Comparison of ENCODE assay signal across 9 cellular contexts in genomic region chr1:244963231-244963826, GRCh38.
DNase-seq lines count a peak whose midpoint lies in the region; ATAC-seq, FAIRE-seq and TF ChIP-seq lines count a peak whose summit lies in the region.
"Had no signal": no experiment of that assay in that cellular context is flagged by ENCODE, and none has a peak within 500 bp of the region (broad histone marks: within the 10 kb centered on the region; RNA-seq: fewer than 3 reads in every experiment).

No MANE protein-coding gene starts in this region.

- no peaks in the 10 kb centered on the region for H3K27me3 ChIP-seq in HepG2 (ENCODE audit: control insufficient read depth in 1 of 2, insufficient read depth in 2 of 2, low read length in 2 of 2)
- H3K27me3 ChIP-seq in right lobe of liver = no peaks in the 10 kb centered on the region
- H3K27me3 ChIP-seq in K562 (ENCODE audit: control insufficient read depth in 2 of 2, insufficient read depth in 2 of 2, low read length in 2 of 2) = no peaks in the 10 kb centered on the region
- no peaks in the 10 kb centered on the region for H3K27me3 ChIP-seq in BE2C
- no peaks in the 10 kb centered on the region for H3K27me3 ChIP-seq in upper lobe of left lung

- H3K9me1 ChIP-seq in K562 (ENCODE audit: control insufficient read depth, insufficient read depth, low read length) = no peaks in the 10 kb centered on the region

- TF ChIP-seq RAD21 in HepG2 (CRISPR knock-in tag; IDR thresholded peaks at IDR 0.05) (no peak), K562 (CRISPR knock-in tag; conservative IDR thresholded peaks at IDR 0.05 in 1 of 2, IDR thresholded peaks at IDR 0.05 in 1 of 2) (no peak)

- H3K36me3 ChIP-seq in HepG2 (replicated peaks in 1 of 2; ENCODE audit: control insufficient read depth in 1 of 2, insufficient read depth in 2 of 2, low read length in 2 of 2) (no peaks in the 10 kb centered on the region), right lobe of liver (no peaks in the 10 kb centered on the region), K562 (ENCODE audit: control insufficient read depth, insufficient read depth, low read length) (no peaks in the 10 kb centered on the region), BE2C (no peaks in the 10 kb centered on the region), upper lobe of left lung (no peaks in the 10 kb centered on the region)

- no peaks in the 10 kb centered on the region for H4K20me1 ChIP-seq in HepG2 (ENCODE audit: insufficient read depth, low read length)
- no peaks in the 10 kb centered on the region for H4K20me1 ChIP-seq in K562 (replicated peaks; ENCODE audit: control insufficient read depth, insufficient read depth, low read length)

- H3K4me2 ChIP-seq in HepG2 (ENCODE audit: low read depth, low read length) (peak overlapping the region; percentile 65), K562 (ENCODE audit: insufficient read depth, low read length) (no peak overlapping the region)

- in situ Hi-C loops in HepG2 (cut with HindIII; ENCODE audit: extremely low pct_ligation_motif_present, low pct_unique_long_range_greater_than_20kb) (no loop called here), K562 (cut with MboI) (no loop called here)

- TF ChIP-seq CTCF in HepG2 (CRISPR knock-in tag; IDR thresholded peaks at IDR 0.05) (no peak), right lobe of liver (IDR thresholded peaks at IDR 0.05) (no peak), K562 (IDR thresholded peaks at IDR 0.05 in 2 of 3, conservative IDR thresholded peaks at IDR 0.05 in 1 of 3; ENCODE audit: insufficient read depth in 2 of 3, low read depth in 1 of 3, low read length in 3 of 3) (no peak), BE2C (IDR thresholded peaks at IDR 0.05; ENCODE audit: low read depth, low read length) (no peak), upper lobe of left lung (IDR thresholded peaks at IDR 0.05) (no peak)

- H3K4me3 ChIP-seq in HepG2 (replicated peaks in 1 of 3; ENCODE audit: insufficient read depth in 1 of 3, low read depth in 2 of 3, low read length in 3 of 3) (no peak overlapping the region), right lobe of liver (no peak overlapping the region), K562 (no peak overlapping the region), BE2C (ENCODE audit: low read depth, low read length) (no peak overlapping the region), upper lobe of left lung (no peak overlapping the region)

- H3K27ac ChIP-seq in HepG2 (ENCODE audit: extremely low read length, insufficient read depth, low read length) (no peak overlapping the region), right lobe of liver (no peak overlapping the region), K562 (ENCODE audit: extremely low read depth, low read depth, low read length) (no peak overlapping the region), upper lobe of left lung (peak overlapping the region in 1 of 4 donors; percentile 81)

- TF ChIP-seq POLR2A in HepG2 (IDR thresholded peaks at IDR 0.05; ENCODE audit: insufficient read depth in 1 of 2, low read depth in 2 of 2, low read length in 2 of 2) (no peak), right lobe of liver (IDR thresholded peaks at IDR 0.05) (no peak), K562 (conservative IDR thresholded peaks at IDR 0.05) (no peak), upper lobe of left lung (IDR thresholded peaks at IDR 0.05) (no peak)

- no peak for ATAC-seq in HepG2
- no peak for ATAC-seq in right lobe of liver
- ATAC-seq in K562 = peak; percentile 34
- ATAC-seq in GM19455 (IDR thresholded peaks at IDR 0.05; ENCODE audit: unreplicated experiment) = no peak
- ATAC-seq in upper lobe of left lung (ENCODE audit: low FRiP score in 2 of 2) = no peak

- POLR2A ChIA-PET in HepG2 (lab: Yijun Ruan, JAX) = interaction anchor here (1.7 kb wide), 1 partner anchor 100 kb away, joined by 4 read pairs; no protein-coding TSS in a partner anchor
- POLR2A ChIA-PET in K562 (lab: Yijun Ruan, JAX) = interaction anchor here (1.0 to 1.2 kb wide), 2 partner anchors 9 to 33 kb away, joined by 4 to 7 read pairs; no protein-coding TSS in a partner anchor

- no TSS peak for BruUV-seq in HepG2 (replicated peaks; lab: Mats Ljungman, UMichigan)
- BruUV-seq in K562 (replicated peaks; lab: Mats Ljungman, UMichigan) = no TSS peak

- FAIRE-seq in HepG2 (lab: Jason Lieb, UNC) (no peak), K562 (lab: Jason Lieb, UNC) (peak; percentile 29)

- no peak overlapping the region for H3K9ac ChIP-seq in HepG2 (ENCODE audit: insufficient read depth, low read depth, low read length)
- H3K9ac ChIP-seq in K562 (ENCODE audit: insufficient read depth in 1 of 2, low read depth in 2 of 2, low read length in 2 of 2) = no peak overlapping the region

- CTCF ChIA-PET in HepG2 (lab: Yijun Ruan, JAX; ENCODE audit: low intra/inter-chr PET ratio, low total read pairs) (no interaction called here), K562 (lab: Yijun Ruan, JAX; ENCODE audit: low intra/inter-chr PET ratio) (no interaction called here)

- 85% methylated on average over 7 of the region's 7 CpGs for WGBS in HepG2 (ENCODE audit: low lambda C conversion rate)
- WGBS in right lobe of liver (ENCODE audit: insufficient coverage, low coverage, low lambda C conversion rate, missing lambda C conversion rate) = 89% methylated on average over 7 of the region's 7 CpGs
- WGBS in K562 (ENCODE audit: insufficient coverage, low coverage, missing lambda C conversion rate) = 61% methylated on average over 7 of the region's 7 CpGs
- 87 to 90% methylated on average over 7 of the region's 7 CpGs for WGBS in upper lobe of left lung, 2 donors

- H3K4me1 ChIP-seq in HepG2 (ENCODE audit: insufficient read depth, low read length) = peaks cover 32% of the 10 kb centered on the region
- no peaks in the 10 kb centered on the region for H3K4me1 ChIP-seq in right lobe of liver
- H3K4me1 ChIP-seq in K562 (replicated peaks in 1 of 2; ENCODE audit: control insufficient read depth in 2 of 2, insufficient read depth in 2 of 2, low read length in 2 of 2) = peaks cover 6 to 13% of the 10 kb centered on the region in 2 experiments
- peaks cover 12% of the 10 kb centered on the region for H3K4me1 ChIP-seq in BE2C
- peaks cover 24 to 34% (median 28%) of the 10 kb centered on the region in 4 donors for H3K4me1 ChIP-seq in upper lobe of left lung

- intact Hi-C loops in HepG2 (cut with micrococcal nuclease; ENCODE audit: unreplicated experiment) = no loop called here
- intact Hi-C loops in right lobe of liver (cut with DNase I) = no loop called here
- intact Hi-C loops in K562 (cut with micrococcal nuclease) = no loop called here

- TF ChIP-seq EP300 in HepG2 (IDR thresholded peaks at IDR 0.05; ENCODE audit: low read depth in 2 of 2, low read length in 2 of 2) (no peak), HepG2 (CRISPR knock-in tag; IDR thresholded peaks at IDR 0.05; ENCODE audit: borderline replicate concordance) (no peak), K562 (IDR thresholded peaks at IDR 0.05; ENCODE audit: low read length) (peak; percentile 71), upper lobe of left lung (IDR thresholded peaks at IDR 0.05) (no peak)

- H3K9me3 ChIP-seq in HepG2 (ENCODE audit: low read length) = no peaks in the 10 kb centered on the region
- H3K9me3 ChIP-seq in right lobe of liver = no peaks in the 10 kb centered on the region
- H3K9me3 ChIP-seq in K562 (replicated peaks; ENCODE audit: control insufficient read depth, insufficient read depth, low read depth, low read length) = no peaks in the 10 kb centered on the region
- H3K9me3 ChIP-seq in BE2C = no peaks in the 10 kb centered on the region
- H3K9me3 ChIP-seq in upper lobe of left lung = no peaks in the 10 kb centered on the region

- H2AFZ ChIP-seq in HepG2 (ENCODE audit: low read length) (no peak overlapping the region), K562 (ENCODE audit: low read depth, low read length) (no peak overlapping the region)

- H3K79me2 ChIP-seq in HepG2 (ENCODE audit: insufficient read depth, low read length) = no peaks in the 10 kb centered on the region
- H3K79me2 ChIP-seq in K562 (ENCODE audit: control insufficient read depth, insufficient read depth, low read length) = no peaks in the 10 kb centered on the region

- DNase-seq in HepG2 (ENCODE audit: low spot score) = no peak
- no peak for DNase-seq in right lobe of liver
- DNase-seq in K562 (ENCODE audit: extremely low read depth in 1 of 4, low spot score in 3 of 4) = peak in 3 of 4 experiments; percentile 43 to 51 (median 44)
- DNase-seq in lung microvascular endothelial cell (ENCODE audit: low read depth in 2 of 2) = peak; percentile 23 to 28
- DNase-seq in BE2C = no peak
- DNase-seq in upper lobe of left lung = no peak
- DNase-seq in GM19240 (ENCODE audit: insufficient read length, low spot score) = no peak
- DNase-seq: stimulated activated CD4-positive, alpha-beta T cell treated with anti-CD3 and anti-CD28 coated beads, Interleukin-4, amount 100 ng/mL, for 1 hour had no signal

TF ChIP-seq in HepG2, 621 proteins besides CTCF, POLR2A, EP300 and RAD21 (continues in another document):
- TF ChIP-seq BCL3 (CRISPR knock-in tag; IDR thresholded peaks at IDR 0.05) (no peak), MED1 (CRISPR knock-in tag; IDR thresholded peaks at IDR 0.05) (no peak)

TF ChIP-seq in K562, 482 proteins besides CTCF, POLR2A, EP300 and RAD21 (continues in another document):
- peak in 1 of 2 experiments; percentile 91; a peak in 2 of 4 replicates for TF ChIP-seq HDAC1 (IDR thresholded peaks at IDR 0.05)
- no peak for TF ChIP-seq SREBF1 (IDR thresholded peaks at IDR 0.05; ENCODE audit: borderline replicate concordance, low read depth, low read length)
- no peak for TF ChIP-seq HCFC1 (IDR thresholded peaks at IDR 0.05; ENCODE audit: low read depth, low read length)
- peak; percentile 50; the same call in 1 of the 2 replicates for TF ChIP-seq MTA2 (IDR thresholded peaks at IDR 0.05; ENCODE audit: low read depth)
- TF ChIP-seq SMAD1 (IDR thresholded peaks at IDR 0.05; ENCODE audit: low read depth, low read length, partially characterized antibody) = no peak

Comparison
In these comparisons a context has a peak if more than half of its experiments do, and no peak if none do; other contexts are left out.
1. DNase-seq: peak in K562 (3 of 4) and lung microvascular endothelial cell (2 of 2); none in HepG2 (single experiment), right lobe of liver (0 of 3), BE2C (single experiment), upper lobe of left lung (0 of 2) and GM19240 (single experiment).
2. Of the 241 proteins assayed by ChIP-seq in both HepG2 and K562: peak only in HepG2: none; only in K562: ADNP, ATF3, ATF7, CEBPB, CEBPG, CREM and 22 more; in both: none; in neither: 209; mixed calls (peak in some experiments, not most) for 4.